ENCODE assay signal across 14 cellular contexts in the genomic region with DNA sequence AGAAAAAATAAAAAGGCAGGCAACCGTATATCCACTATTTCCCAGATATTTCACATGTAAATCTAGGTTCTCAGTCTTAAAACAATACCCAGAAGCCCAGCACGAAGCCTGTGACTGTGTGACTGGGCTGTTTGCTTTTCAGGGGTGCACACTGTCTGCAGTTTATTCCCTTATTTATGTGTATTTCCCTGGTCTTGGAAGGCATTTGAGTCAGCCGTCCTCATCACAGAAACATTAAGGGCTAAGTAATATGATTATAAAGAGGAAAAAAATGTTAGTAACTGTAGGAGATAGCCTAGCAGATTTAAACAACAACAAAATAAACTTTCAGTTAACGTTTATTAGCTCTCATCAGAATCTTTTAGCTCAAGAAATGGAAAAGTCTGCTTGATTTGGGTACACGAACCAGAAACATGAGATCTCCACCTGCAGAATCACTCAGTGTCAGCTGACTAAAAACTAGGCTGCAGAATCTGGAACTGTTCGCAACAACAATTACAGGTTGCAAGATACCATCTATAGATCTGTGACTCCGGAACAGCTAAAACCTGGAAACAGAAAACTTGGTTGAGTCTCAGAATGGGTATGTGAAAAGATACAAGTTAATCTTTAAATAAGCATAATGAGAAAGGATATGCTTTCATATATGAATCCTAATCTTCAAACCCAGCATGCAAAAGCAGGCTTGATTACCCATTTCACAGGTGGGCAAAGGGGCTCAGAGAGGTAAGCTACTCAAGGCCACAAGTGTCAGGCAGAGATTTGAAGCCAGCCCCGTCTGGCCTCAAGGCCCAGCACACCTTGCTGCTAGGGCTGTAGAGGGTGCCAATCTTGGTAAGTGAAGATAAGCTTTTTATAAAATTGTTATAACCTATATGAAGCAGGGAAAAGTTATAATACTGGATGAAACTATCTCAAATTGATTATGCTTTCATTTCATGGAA. TPM values are rescaled to one million over a fixed set of nuclear protein-coding genes. Genes with fewer than 3 reads are reported as not detected.
DNase-seq lines count a peak whose midpoint lies in the region; TF ChIP-seq lines count a peak whose summit lies in the region.
"Had no signal": no experiment of that assay in that cellular context is flagged by ENCODE, and none has a peak within 500 bp of the region (broad histone marks: within the 10 kb centered on the region; RNA-seq: fewer than 3 reads in every experiment).

No MANE protein-coding gene starts in this region.

- H3K27ac ChIP-seq in PC-9 (peak overlapping the region; percentile 49; the same call in 1 of the 2 replicates), colonic mucosa (peak overlapping the region; percentile 46), muscle layer of duodenum (ENCODE audit: low read length) (peak overlapping the region; percentile 61), SJCRH30 (no peak overlapping the region)
- H3K27ac ChIP-seq: SK-N-MC had no signal

- peaks cover 28% of the 10 kb centered on the region for H3F3A ChIP-seq in PC-9 (ENCODE audit: insufficient read depth, low read depth)

- H3K4me2 ChIP-seq in PC-9 = peak overlapping the region; percentile 34; the same call in 1 of the 2 replicates

- H3K36me3 ChIP-seq in PC-9 (ENCODE audit: low read depth) = peaks cover 26% of the 10 kb centered on the region
- no peaks in the 10 kb centered on the region for H3K36me3 ChIP-seq in colonic mucosa
- peaks cover 8 to 10% of the 10 kb centered on the region in 2 donors for H3K36me3 ChIP-seq in muscle layer of duodenum (ENCODE audit: control insufficient read depth in 1 of 2, insufficient read depth in 2 of 2, low read length in 2 of 2)
- no peaks in the 10 kb centered on the region for H3K36me3 ChIP-seq in SJCRH30

- TF ChIP-seq CTCF in PC-9 (conservative IDR thresholded peaks at IDR 0.05) = no peak
- no peak for TF ChIP-seq CTCF in colonic mucosa (IDR thresholded peaks at IDR 0.05)
- no peak for TF ChIP-seq CTCF in type B pancreatic cell (conservative IDR thresholded peaks at IDR 0.05)

- H3K9me2 ChIP-seq in PC-9 (ENCODE audit: insufficient read depth) = no peaks in the 10 kb centered on the region

- H3K9me3 ChIP-seq in PC-9 (ENCODE audit: insufficient read depth, low read depth) (no peaks in the 10 kb centered on the region), colonic mucosa (no peaks in the 10 kb centered on the region), muscle layer of duodenum (ENCODE audit: control insufficient read depth in 1 of 2, low read length in 2 of 2) (no peaks in the 10 kb centered on the region), SJCRH30 (replicated peaks) (no peaks in the 10 kb centered on the region)

- no peaks in the 10 kb centered on the region for H3K27me3 Mint-ChIP-seq in type B pancreatic cell
- H3K27me3 Mint-ChIP-seq: activated CD4-positive, alpha-beta memory T cell treated with anti-CD3 and anti-CD28 coated beads, Interleukin-2, amount 10 ng/mL, durations not matched to agents 7 days and 5 days; naive thymus-derived CD4-positive, alpha-beta T cell had no signal

- BruUV-seq in PC-9 (replicated peaks; lab: Mats Ljungman, UMichigan) = no TSS peak

- POLR2A ChIA-PET in PC-9 (lab: Charles Lee; ENCODE audit: unreplicated experiment) = interaction anchor here (0.6 kb wide), 2 partner anchors 21 to 1530 kb away, joined by 4 to 9 read pairs; a partner anchor contains a TSS

- peaks cover 88% of the 10 kb centered on the region for H4K20me1 ChIP-seq in PC-9 (ENCODE audit: insufficient read depth)

- peak overlapping the region; percentile 15 for H3K27ac Mint-ChIP-seq in type B pancreatic cell
- H3K27ac Mint-ChIP-seq: activated CD4-positive, alpha-beta memory T cell treated with anti-CD3 and anti-CD28 coated beads, Interleukin-2, amount 10 ng/mL, durations not matched to agents 7 days and 5 days; activated T-helper 1 cell treated with anti-CD3 and anti-CD28 coated beads, Interleukin-12 subunit alpha, Interleukin-12 subunit beta, Interleukin-2, Interleukin-4 antibody, amounts not matched to agents 30 ng/mL and 10 ng/mL and 1 ng/mL, durations not matched to agents 14 hours and 24 hours and 36 hours; naive thymus-derived CD4-positive, alpha-beta T cell had no signal

- CTCF ChIA-PET in PC-9 (lab: Charles Lee) = interaction anchor here (0.6 kb wide), 1 partner anchor 1116 kb away, joined by 3 read pairs; no protein-coding TSS in a partner anchor

- intact Hi-C loops in PC-9 (cut with micrococcal nuclease; ENCODE audit: unreplicated experiment) (no loop called here), colonic mucosa (cut with DNase I) (no loop called here)

- peaks cover 100% of the 10 kb centered on the region for H3K79me2 ChIP-seq in PC-9 (ENCODE audit: low read depth)

- H3K27me3 ChIP-seq in PC-9 (ENCODE audit: insufficient read depth, low read depth) = no peaks in the 10 kb centered on the region
- H3K27me3 ChIP-seq in colonic mucosa = no peaks in the 10 kb centered on the region
- no peaks in the 10 kb centered on the region for H3K27me3 ChIP-seq in muscle layer of duodenum (ENCODE audit: low read depth, low read length)
- H3K27me3 ChIP-seq in SJCRH30 = no peaks in the 10 kb centered on the region

- no peak overlapping the region for H3K9ac ChIP-seq in colonic mucosa (ENCODE audit: low read depth in 2 of 2, low read length in 2 of 2)

- H3K4me3 ChIP-seq in PC-9 = no peak overlapping the region
- H3K4me3 ChIP-seq in colonic mucosa = no peak overlapping the region
- no peak overlapping the region for H3K4me3 ChIP-seq in muscle layer of duodenum (ENCODE audit: low read depth in 1 of 2, low read length in 2 of 2)
- no peak overlapping the region for H3K4me3 ChIP-seq in SJCRH30
- H3K4me3 ChIP-seq: SK-N-MC had no signal

- H3K4me1 ChIP-seq in PC-9 (replicated peaks; ENCODE audit: insufficient read depth) = peaks cover 36% of the 10 kb centered on the region
- H3K4me1 ChIP-seq in colonic mucosa = peaks cover 8% of the 10 kb centered on the region
- peaks cover 11 to 39% of the 10 kb centered on the region in 2 donors for H3K4me1 ChIP-seq in muscle layer of duodenum (ENCODE audit: control insufficient read depth in 1 of 2, insufficient read depth in 2 of 2, low read length in 2 of 2)
- no peaks in the 10 kb centered on the region for H3K4me1 ChIP-seq in SJCRH30

- peaks cover 14% of the 10 kb centered on the region for H3K36me3 Mint-ChIP-seq in type B pancreatic cell

- no peaks in the 10 kb centered on the region for H3K9me3 Mint-ChIP-seq in type B pancreatic cell
- H3K9me3 Mint-ChIP-seq: activated CD4-positive, alpha-beta memory T cell treated with anti-CD3 and anti-CD28 coated beads, Interleukin-2, amount 10 ng/mL, durations not matched to agents 7 days and 5 days; activated T-helper 1 cell treated with anti-CD3 and anti-CD28 coated beads, Interleukin-12 subunit alpha, Interleukin-12 subunit beta, Interleukin-2, Interleukin-4 antibody, amounts not matched to agents 30 ng/mL and 10 ng/mL and 1 ng/mL, durations not matched to agents 14 hours and 24 hours and 36 hours had no signal

- H3K4me3 Mint-ChIP-seq in type B pancreatic cell = no peak overlapping the region
- H3K4me3 Mint-ChIP-seq: activated CD4-positive, alpha-beta memory T cell treated with anti-CD3 and anti-CD28 coated beads, Interleukin-2, amount 10 ng/mL, durations not matched to agents 7 days and 5 days; activated T-helper 1 cell treated with anti-CD3 and anti-CD28 coated beads, Interleukin-12 subunit alpha, Interleukin-12 subunit beta, Interleukin-2, Interleukin-4 antibody, amounts not matched to agents 30 ng/mL and 10 ng/mL and 1 ng/mL, durations not matched to agents 14 hours and 24 hours and 36 hours; naive thymus-derived CD4-positive, alpha-beta T cell had no signal

- DNase-seq in PC-9 (no peak), colonic mucosa (no peak), type B pancreatic cell (ENCODE audit: extremely low spot score, unreplicated experiment) (no peak), SJCRH30 (no peak), inferior parietal cortex (ENCODE audit: extremely low spot score) (no peak), germinal center (ENCODE audit: low spot score) (no peak)
- DNase-seq: activated CD4-positive, alpha-beta memory T cell treated with anti-CD3 and anti-CD28 coated beads, Interleukin-2, amount 10 ng/mL, durations not matched to agents 7 days and 5 days; naive thymus-derived CD4-positive, alpha-beta T cell; NCI-H1417 treated with DMSO at 0.1 percent for 48 hours; retina; stimulated activated CD4-positive, alpha-beta T cell treated with anti-CD3 and anti-CD28 coated beads, Interleukin-1b, Interleukin-23, amount 100 ng/mL, for 48 hours had no signal

- H3K4me1 Mint-ChIP-seq in type B pancreatic cell (ENCODE audit: unreplicated experiment) = peaks cover 41% of the 10 kb centered on the region

- no peak overlapping the region for H2AFZ ChIP-seq in PC-9

RNA-seq across cellular contexts. Expression of a gene that starts 21.1 kb away (rescaled TPM):
- 213 and 254 TPM in 2 replicates for total RNA-seq in PC-9 (2021)
- total RNA-seq in colonic mucosa = 10 to 100 TPM; 35.0 to 37.1 TPM
- 54.6 and 123 TPM in 2 replicates for total RNA-seq in type B pancreatic cell (ENCODE audit: low replicate concordance)
- total RNA-seq in SJCRH30 (2014; rRNA removed; shearing (Covaris generic)) = 3.9 and 4.4 TPM in 2 replicates
